ENCODE assay signal across 1 cellular context in genomic region chr7:45885264-45885882, GRCh38.
A peak's percentile ranks its signal among the peaks of the same experiment; 100 is the strongest.
TF ChIP-seq lines count a peak whose summit lies in the region.

No MANE protein-coding gene starts in this region.

TF ChIP-seq in HepG2, 621 proteins besides CTCF, POLR2A, EP300 and RAD21 (continued from another document and continues in another):
- TF ChIP-seq, protein P1, sequence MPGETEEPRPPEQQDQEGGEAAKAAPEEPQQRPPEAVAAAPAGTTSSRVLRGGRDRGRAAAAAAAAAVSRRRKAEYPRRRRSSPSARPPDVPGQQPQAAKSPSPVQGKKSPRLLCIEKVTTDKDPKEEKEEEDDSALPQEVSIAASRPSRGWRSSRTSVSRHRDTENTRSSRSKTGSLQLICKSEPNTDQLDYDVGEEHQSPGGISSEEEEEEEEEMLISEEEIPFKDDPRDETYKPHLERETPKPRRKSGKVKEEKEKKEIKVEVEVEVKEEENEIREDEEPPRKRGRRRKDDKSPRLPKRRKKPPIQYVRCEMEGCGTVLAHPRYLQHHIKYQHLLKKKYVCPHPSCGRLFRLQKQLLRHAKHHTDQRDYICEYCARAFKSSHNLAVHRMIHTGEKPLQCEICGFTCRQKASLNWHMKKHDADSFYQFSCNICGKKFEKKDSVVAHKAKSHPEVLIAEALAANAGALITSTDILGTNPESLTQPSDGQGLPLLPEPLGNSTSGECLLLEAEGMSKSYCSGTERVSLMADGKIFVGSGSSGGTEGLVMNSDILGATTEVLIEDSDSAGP (CRISPR knock-in tag; IDR thresholded peaks at IDR 0.05; ENCODE audit: borderline replicate concordance) = peak; percentile 75
- TF ChIP-seq MAF1 (CRISPR knock-in tag; IDR thresholded peaks at IDR 0.05; ENCODE audit: borderline replicate concordance) = no peak
- 0 out of 2 replicates have a peak, but pooled peaks have one; percentile 24 for TF ChIP-seq POLR2AphosphoS5 (IDR thresholded peaks at IDR 0.05; ENCODE audit: low read depth, low read length)
- TF ChIP-seq TBP (CRISPR knock-in tag; IDR thresholded peaks at IDR 0.05) = no peak
- TF ChIP-seq ZNF746 (CRISPR knock-in tag; IDR thresholded peaks at IDR 0.05) = peak; percentile 98
- TF ChIP-seq, protein P2, sequence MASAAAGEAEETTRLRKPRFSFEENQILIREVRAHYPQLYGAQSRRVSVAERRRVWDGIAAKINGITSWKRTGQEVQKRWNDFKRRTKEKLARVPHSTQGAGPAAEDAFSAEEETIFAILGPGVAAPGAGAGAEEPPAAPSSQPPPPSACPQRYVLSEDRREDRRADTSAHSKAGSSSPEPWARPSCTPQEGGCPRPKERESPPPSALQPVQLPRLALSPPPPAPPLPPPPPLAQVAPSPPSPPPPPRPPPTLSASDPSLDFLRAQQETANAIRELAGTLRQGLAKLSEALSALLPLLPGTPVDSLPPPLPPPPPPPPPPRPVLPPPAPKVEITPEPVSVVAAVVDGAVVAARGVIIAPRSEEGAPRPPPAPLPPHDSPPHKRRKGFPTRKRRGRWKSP (CRISPR knock-in tag; IDR thresholded peaks at IDR 0.05) = peak; percentile 83; the same call in 1 of the 2 replicates
- TF ChIP-seq ZNF720 (CRISPR knock-in tag; IDR thresholded peaks at IDR 0.05) = no peak
- TF ChIP-seq ZNF572 (CRISPR knock-in tag; IDR thresholded peaks at IDR 0.05) = no peak
- TF ChIP-seq RFX1 (IDR thresholded peaks at IDR 0.05) = peak; percentile 79
- peak; percentile 98 for TF ChIP-seq ZNF614 (CRISPR knock-in tag; IDR thresholded peaks at IDR 0.05; ENCODE audit: borderline replicate concordance)
- TF ChIP-seq ZNF652 (CRISPR knock-in tag; IDR thresholded peaks at IDR 0.05; ENCODE audit: borderline replicate concordance, low read depth) = 0 out of 2 replicates have a peak, but pooled peaks have one; percentile 18
- TF ChIP-seq, protein P3, sequence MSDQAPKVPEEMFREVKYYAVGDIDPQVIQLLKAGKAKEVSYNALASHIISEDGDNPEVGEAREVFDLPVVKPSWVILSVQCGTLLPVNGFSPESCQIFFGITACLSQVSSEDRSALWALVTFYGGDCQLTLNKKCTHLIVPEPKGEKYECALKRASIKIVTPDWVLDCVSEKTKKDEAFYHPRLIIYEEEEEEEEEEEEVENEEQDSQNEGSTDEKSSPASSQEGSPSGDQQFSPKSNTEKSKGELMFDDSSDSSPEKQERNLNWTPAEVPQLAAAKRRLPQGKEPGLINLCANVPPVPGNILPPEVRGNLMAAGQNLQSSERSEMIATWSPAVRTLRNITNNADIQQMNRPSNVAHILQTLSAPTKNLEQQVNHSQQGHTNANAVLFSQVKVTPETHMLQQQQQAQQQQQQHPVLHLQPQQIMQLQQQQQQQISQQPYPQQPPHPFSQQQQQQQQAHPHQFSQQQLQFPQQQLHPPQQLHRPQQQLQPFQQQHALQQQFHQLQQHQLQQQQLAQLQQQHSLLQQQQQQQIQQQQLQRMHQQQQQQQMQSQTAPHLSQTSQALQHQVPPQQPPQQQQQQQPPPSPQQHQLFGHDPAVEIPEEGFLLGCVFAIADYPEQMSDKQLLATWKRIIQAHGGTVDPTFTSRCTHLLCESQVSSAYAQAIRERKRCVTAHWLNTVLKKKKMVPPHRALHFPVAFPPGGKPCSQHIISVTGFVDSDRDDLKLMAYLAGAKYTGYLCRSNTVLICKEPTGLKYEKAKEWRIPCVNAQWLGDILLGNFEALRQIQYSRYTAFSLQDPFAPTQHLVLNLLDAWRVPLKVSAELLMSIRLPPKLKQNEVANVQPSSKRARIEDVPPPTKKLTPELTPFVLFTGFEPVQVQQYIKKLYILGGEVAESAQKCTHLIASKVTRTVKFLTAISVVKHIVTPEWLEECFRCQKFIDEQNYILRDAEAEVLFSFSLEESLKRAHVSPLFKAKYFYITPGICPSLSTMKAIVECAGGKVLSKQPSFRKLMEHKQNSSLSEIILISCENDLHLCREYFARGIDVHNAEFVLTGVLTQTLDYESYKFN (CRISPR knock-in tag; conservative IDR thresholded peaks at IDR 0.05) = peak; percentile 98
- TF ChIP-seq ZSCAN20 (CRISPR knock-in tag; IDR thresholded peaks at IDR 0.05; ENCODE audit: borderline replicate concordance) = no peak
- TF ChIP-seq ZNF776 (CRISPR knock-in tag; IDR thresholded peaks at IDR 0.05) = no peak
- TF ChIP-seq LBX2 (CRISPR knock-in tag; IDR thresholded peaks at IDR 0.05; ENCODE audit: borderline replicate concordance) = no peak
- peak; percentile 90; the same call in 1 of the 2 replicates for TF ChIP-seq NKX3-1 (CRISPR knock-in tag; IDR thresholded peaks at IDR 0.05)
- TF ChIP-seq NR2F2 (IDR thresholded peaks at IDR 0.05; ENCODE audit: borderline replicate concordance, low read depth) = no peak
- no peak for TF ChIP-seq SNRNP70 (IDR thresholded peaks at IDR 0.05; ENCODE audit: low read depth, low read length)
- TF ChIP-seq, protein P4, sequence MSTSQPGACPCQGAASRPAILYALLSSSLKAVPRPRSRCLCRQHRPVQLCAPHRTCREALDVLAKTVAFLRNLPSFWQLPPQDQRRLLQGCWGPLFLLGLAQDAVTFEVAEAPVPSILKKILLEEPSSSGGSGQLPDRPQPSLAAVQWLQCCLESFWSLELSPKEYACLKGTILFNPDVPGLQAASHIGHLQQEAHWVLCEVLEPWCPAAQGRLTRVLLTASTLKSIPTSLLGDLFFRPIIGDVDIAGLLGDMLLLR (CRISPR knock-in tag; IDR thresholded peaks at IDR 0.05) = no peak; the same call in 1 of the 2 replicates
- no peak for TF ChIP-seq CC2D1A (CRISPR knock-in tag; IDR thresholded peaks at IDR 0.05)
- peak; percentile 83 for TF ChIP-seq HHEX (CRISPR knock-in tag; IDR thresholded peaks at IDR 0.05)
- no peak for TF ChIP-seq ZNF282 (IDR thresholded peaks at IDR 0.05; ENCODE audit: partially characterized antibody)
- TF ChIP-seq JUN (CRISPR knock-in tag; IDR thresholded peaks at IDR 0.05) = peak; percentile 96
- TF ChIP-seq ZNF230 (CRISPR knock-in tag; IDR thresholded peaks at IDR 0.05) = 0 out of 2 replicates have a peak, but pooled peaks have one; percentile 25
- peak; percentile 100 for TF ChIP-seq SP5 (CRISPR knock-in tag; IDR thresholded peaks at IDR 0.05; ENCODE audit: borderline replicate concordance, low read depth)
- no peak for TF ChIP-seq ZNF34 (CRISPR knock-in tag; IDR thresholded peaks at IDR 0.05; ENCODE audit: borderline replicate concordance)
- TF ChIP-seq ZKSCAN8 (CRISPR knock-in tag; IDR thresholded peaks at IDR 0.05; ENCODE audit: borderline replicate concordance) = peak; percentile 97
- TF ChIP-seq, protein P5, sequence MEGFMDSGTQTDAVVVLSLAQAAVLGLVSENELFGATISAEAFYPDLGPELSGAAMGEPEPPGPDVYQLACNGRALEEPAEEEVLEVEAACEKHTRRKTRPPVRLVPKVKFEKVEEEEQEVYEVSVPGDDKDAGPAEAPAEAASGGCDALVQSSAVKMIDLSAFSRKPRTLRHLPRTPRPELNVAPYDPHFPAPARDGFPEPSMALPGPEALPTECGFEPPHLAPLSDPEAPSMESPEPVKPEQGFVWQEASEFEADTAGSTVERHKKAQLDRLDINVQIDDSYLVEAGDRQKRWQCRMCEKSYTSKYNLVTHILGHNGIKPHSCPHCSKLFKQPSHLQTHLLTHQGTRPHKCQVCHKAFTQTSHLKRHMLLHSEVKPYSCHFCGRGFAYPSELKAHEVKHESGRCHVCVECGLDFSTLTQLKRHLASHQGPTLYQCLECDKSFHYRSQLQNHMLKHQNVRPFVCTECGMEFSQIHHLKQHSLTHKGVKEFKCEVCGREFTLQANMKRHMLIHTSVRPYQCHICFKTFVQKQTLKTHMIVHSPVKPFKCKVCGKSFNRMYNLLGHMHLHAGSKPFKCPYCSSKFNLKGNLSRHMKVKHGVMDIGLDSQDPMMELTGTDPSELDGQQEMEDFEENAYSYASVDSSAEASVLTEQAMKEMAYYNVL (CRISPR knock-in tag; IDR thresholded peaks at IDR 0.05; ENCODE audit: borderline replicate concordance) = peak; percentile 96
- TF ChIP-seq PATZ1 (CRISPR knock-in tag; IDR thresholded peaks at IDR 0.05) = peak; percentile 96
- TF ChIP-seq KDM1A (CRISPR knock-in tag; IDR thresholded peaks at IDR 0.05) = peak; percentile 86
- TF ChIP-seq, protein P6, sequence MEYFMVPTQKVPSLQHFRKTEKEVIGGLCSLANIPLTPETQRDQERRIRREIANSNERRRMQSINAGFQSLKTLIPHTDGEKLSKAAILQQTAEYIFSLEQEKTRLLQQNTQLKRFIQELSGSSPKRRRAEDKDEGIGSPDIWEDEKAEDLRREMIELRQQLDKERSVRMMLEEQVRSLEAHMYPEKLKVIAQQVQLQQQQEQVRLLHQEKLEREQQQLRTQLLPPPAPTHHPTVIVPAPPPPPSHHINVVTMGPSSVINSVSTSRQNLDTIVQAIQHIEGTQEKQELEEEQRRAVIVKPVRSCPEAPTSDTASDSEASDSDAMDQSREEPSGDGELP (IDR thresholded peaks at IDR 0.05; ENCODE audit: borderline replicate concordance, low read depth) = peak; percentile 99
- no peak for TF ChIP-seq ZNF567 (CRISPR knock-in tag; IDR thresholded peaks at IDR 0.05; ENCODE audit: borderline replicate concordance)
- peak; percentile 98 for TF ChIP-seq ZFX (CRISPR knock-in tag; IDR thresholded peaks at IDR 0.05; ENCODE audit: low read depth)
- TF ChIP-seq RBAK (CRISPR knock-in tag; IDR thresholded peaks at IDR 0.05) = peak; percentile 36; the same call in 1 of the 2 replicates
- TF ChIP-seq, protein P7, sequence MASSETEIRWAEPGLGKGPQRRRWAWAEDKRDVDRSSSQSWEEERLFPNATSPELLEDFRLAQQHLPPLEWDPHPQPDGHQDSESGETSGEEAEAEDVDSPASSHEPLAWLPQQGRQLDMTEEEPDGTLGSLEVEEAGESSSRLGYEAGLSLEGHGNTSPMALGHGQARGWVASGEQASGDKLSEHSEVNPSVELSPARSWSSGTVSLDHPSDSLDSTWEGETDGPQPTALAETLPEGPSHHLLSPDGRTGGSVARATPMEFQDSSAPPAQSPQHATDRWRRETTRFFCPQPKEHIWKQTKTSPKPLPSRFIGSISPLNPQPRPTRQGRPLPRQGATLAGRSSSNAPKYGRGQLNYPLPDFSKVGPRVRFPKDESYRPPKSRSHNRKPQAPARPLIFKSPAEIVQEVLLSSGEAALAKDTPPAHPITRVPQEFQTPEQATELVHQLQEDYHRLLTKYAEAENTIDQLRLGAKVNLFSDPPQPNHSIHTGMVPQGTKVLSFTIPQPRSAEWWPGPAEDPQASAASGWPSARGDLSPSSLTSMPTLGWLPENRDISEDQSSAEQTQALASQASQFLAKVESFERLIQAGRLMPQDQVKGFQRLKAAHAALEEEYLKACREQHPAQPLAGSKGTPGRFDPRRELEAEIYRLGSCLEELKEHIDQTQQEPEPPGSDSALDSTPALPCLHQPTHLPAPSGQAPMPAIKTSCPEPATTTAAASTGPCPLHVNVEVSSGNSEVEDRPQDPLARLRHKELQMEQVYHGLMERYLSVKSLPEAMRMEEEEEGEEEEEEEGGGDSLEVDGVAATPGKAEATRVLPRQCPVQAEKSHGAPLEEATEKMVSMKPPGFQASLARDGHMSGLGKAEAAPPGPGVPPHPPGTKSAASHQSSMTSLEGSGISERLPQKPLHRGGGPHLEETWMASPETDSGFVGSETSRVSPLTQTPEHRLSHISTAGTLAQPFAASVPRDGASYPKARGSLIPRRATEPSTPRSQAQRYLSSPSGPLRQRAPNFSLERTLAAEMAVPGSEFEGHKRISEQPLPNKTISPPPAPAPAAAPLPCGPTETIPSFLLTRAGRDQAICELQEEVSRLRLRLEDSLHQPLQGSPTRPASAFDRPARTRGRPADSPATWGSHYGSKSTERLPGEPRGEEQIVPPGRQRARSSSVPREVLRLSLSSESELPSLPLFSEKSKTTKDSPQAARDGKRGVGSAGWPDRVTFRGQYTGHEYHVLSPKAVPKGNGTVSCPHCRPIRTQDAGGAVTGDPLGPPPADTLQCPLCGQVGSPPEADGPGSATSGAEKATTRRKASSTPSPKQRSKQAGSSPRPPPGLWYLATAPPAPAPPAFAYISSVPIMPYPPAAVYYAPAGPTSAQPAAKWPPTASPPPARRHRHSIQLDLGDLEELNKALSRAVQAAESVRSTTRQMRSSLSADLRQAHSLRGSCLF (CRISPR knock-in tag; IDR thresholded peaks at IDR 0.05; ENCODE audit: borderline replicate concordance) = no peak; the same call in 1 of the 2 replicates
- peak in 1 of 2 experiments; percentile 79; a peak in 2 of 4 replicates for TF ChIP-seq REST (IDR thresholded peaks at IDR 0.05; ENCODE audit: borderline replicate concordance in 1 of 2, low read depth in 1 of 2, low read length in 2 of 2)
- no peak for TF ChIP-seq CENPT (CRISPR knock-in tag; IDR thresholded peaks at IDR 0.05; ENCODE audit: low read depth)
- peak; percentile 73; the same call in 1 of the 2 replicates for TF ChIP-seq NFKB2 (CRISPR knock-in tag; IDR thresholded peaks at IDR 0.05; ENCODE audit: borderline replicate concordance)
- no peak; the same call in none of the 2 replicates for TF ChIP-seq KDM6A (CRISPR knock-in tag; IDR thresholded peaks at IDR 0.05; ENCODE audit: low read depth)
